12 cellular contexts compared by ENCODE assay signal in the genomic region with DNA sequence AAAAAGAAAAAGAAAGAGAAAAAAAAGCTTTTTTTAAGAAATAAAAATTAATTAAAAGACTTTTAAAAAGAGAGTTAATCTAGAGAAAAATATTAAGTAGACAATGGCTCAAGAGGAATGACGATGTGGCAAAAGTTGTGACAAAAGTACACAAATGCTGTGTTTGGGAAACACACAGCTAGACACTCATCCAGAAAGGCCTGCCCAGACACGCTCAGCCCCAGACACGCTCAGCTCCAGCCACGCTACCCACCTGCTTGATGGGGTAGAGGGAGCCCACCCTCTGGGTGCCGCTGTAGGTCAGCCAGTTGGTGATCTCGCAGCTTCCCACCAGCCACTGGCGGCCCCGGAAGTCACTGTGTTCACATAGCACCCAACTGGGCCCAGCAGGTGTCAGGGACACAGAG. TPM values are rescaled to one million over a fixed set of nuclear protein-coding genes. Genes with fewer than 3 reads are reported as not detected.
DNase-seq lines count a peak whose midpoint lies in the region; ATAC-seq and TF ChIP-seq lines count a peak whose summit lies in the region.
"Had no signal": no experiment of that assay in that cellular context is flagged by ENCODE, and none has a peak within 500 bp of the region (broad histone marks: within the 10 kb centered on the region; RNA-seq: fewer than 3 reads in every experiment).

No MANE protein-coding gene starts in this region.

- H3F3A ChIP-seq in OCI-LY1 (ENCODE audit: insufficient read depth, low read length): no peaks in the 10 kb centered on the region

- H3K36me3 ChIP-seq in OCI-LY1 (ENCODE audit: insufficient read depth, low read length) (peaks cover 15% of the 10 kb centered on the region; the same call in 1 of the 2 replicates), esophagus muscularis mucosa (no peaks in the 10 kb centered on the region), gastroesophageal sphincter (no peaks in the 10 kb centered on the region)

- H3K9me2 ChIP-seq in OCI-LY1 (ENCODE audit: low read depth, low read length): no peaks in the 10 kb centered on the region

- H3K4me2 ChIP-seq in OCI-LY1 (ENCODE audit: low read length): no peak overlapping the region

- no peaks in the 10 kb centered on the region for H3K79me2 ChIP-seq in OCI-LY1 (ENCODE audit: insufficient read depth, low read length)

- no peak overlapping the region for H2AFZ ChIP-seq in OCI-LY1 (ENCODE audit: low read length)

- H3K27ac ChIP-seq in OCI-LY1 (ENCODE audit: low read depth, low read length, poor library complexity, severe bottlenecking) (no peak overlapping the region), esophagus muscularis mucosa (replicated peaks in 1 of 4) (no peak overlapping the region), gastroesophageal sphincter (no peak overlapping the region)

- H3K27me3 ChIP-seq in OCI-LY1 (ENCODE audit: insufficient read depth, low read length) (no peaks in the 10 kb centered on the region), esophagus muscularis mucosa (peaks cover 0 to 59% (median 3%) of the 10 kb centered on the region in 4 donors), gastroesophageal sphincter (peaks cover 77% of the 10 kb centered on the region)

- peak; percentile 85 for DNase-seq in DMS79 (lab: John Stamatoyannopoulos, UW)
- DNase-seq in NCI-H146 (lab: John Stamatoyannopoulos, UW): peak; percentile 84
- DNase-seq in esophagus muscularis mucosa (ENCODE audit: extremely low spot score): no peak
- DNase-seq in D341Med (ENCODE audit: low spot score): no peak
- DNase-seq: left ventricle myocardium superior; naive thymus-derived CD4-positive, alpha-beta T cell had no signal

- H3K4me1 ChIP-seq in OCI-LY1 (ENCODE audit: insufficient read depth, low read length, severe bottlenecking): peaks cover 14% of the 10 kb centered on the region
- H3K4me1 ChIP-seq in esophagus muscularis mucosa: no peaks in the 10 kb centered on the region
- H3K4me1 ChIP-seq in gastroesophageal sphincter: no peaks in the 10 kb centered on the region

- ATAC-seq in esophagus mucosa: peak; percentile 51
- ATAC-seq in HG02970 (IDR thresholded peaks at IDR 0.05; ENCODE audit: low FRiP score, unreplicated experiment): no peak
- ATAC-seq in gastroesophageal sphincter: no peak
- ATAC-seq: left ventricle myocardium superior; naive thymus-derived CD4-positive, alpha-beta T cell had no signal

- H4K20me1 ChIP-seq in OCI-LY1 (ENCODE audit: insufficient read depth, low read length): no peaks in the 10 kb centered on the region

- intact Hi-C loops in esophagus muscularis mucosa (cut with DNase I): no loop called here

- TF ChIP-seq EP300 in esophagus muscularis mucosa (IDR thresholded peaks at IDR 0.05) (no peak), gastroesophageal sphincter (IDR thresholded peaks at IDR 0.05) (no peak)

- TF ChIP-seq CTCF in OCI-LY1 (IDR thresholded peaks at IDR 0.05; ENCODE audit: low read length) (peak; percentile 73), esophagus muscularis mucosa (IDR thresholded peaks at IDR 0.05) (no peak), gastroesophageal sphincter (IDR thresholded peaks at IDR 0.05) (no peak)

- H3K9ac ChIP-seq in OCI-LY1 (ENCODE audit: low read length): no peak overlapping the region; the same call in 1 of the 2 replicates

- 82% methylated on average over 6 of the region's 8 CpGs for WGBS in esophagus muscularis mucosa
- WGBS in gastroesophageal sphincter (ENCODE audit: low coverage in 1 of 2), 2 donors: 75 to 90% methylated on average over 4 to 6 of the region's 8 CpGs

- H3K9me3 ChIP-seq in OCI-LY1 (ENCODE audit: low read length): no peaks in the 10 kb centered on the region
- no peaks in the 10 kb centered on the region for H3K9me3 ChIP-seq in esophagus muscularis mucosa
- no peaks in the 10 kb centered on the region for H3K9me3 ChIP-seq in gastroesophageal sphincter

- TF ChIP-seq POLR2A in esophagus muscularis mucosa (IDR thresholded peaks at IDR 0.05; ENCODE audit: low read depth) (no peak), gastroesophageal sphincter (IDR thresholded peaks at IDR 0.05) (no peak)

- H3K4me3 ChIP-seq in OCI-LY1 (ENCODE audit: low read depth, low read length, poor library complexity, severe bottlenecking): no peak overlapping the region
- H3K4me3 ChIP-seq in esophagus muscularis mucosa: no peak overlapping the region
- no peak overlapping the region for H3K4me3 ChIP-seq in gastroesophageal sphincter

RNA-seq across cellular contexts. Expression of gene CD52, which starts 10.2 kb away (rescaled TPM):
- total RNA-seq in esophagus mucosa (7.5 TPM), esophagus muscularis mucosa (10 to 100 TPM in 1 of 4 donors, 1 to 10 TPM in 2, not detected in 1; 3.8 to 14.0 (median 7.1) TPM), gastroesophageal sphincter (1 to 10 TPM in 3 of 4 donors, not detected in 1; 1.8 to 2.7 (median 2.2) TPM)
- total RNA-seq: M059J had no signal

RNA-seq across cellular contexts. Expression of gene UBXN11, which starts 21.5 kb away (rescaled TPM):
- 7.2 TPM for total RNA-seq in esophagus mucosa
- 10 to 100 TPM in 2 of 4 donors, 1 to 10 TPM in 2; 7.1 to 13.3 (median 10.1) TPM for total RNA-seq in esophagus muscularis mucosa
- 10 to 100 TPM in 2 of 4 donors, 1 to 10 TPM in 2; 3.7 to 12.1 (median 10.5) TPM for total RNA-seq in gastroesophageal sphincter

RNA-seq across cellular contexts. Expression of gene CRYBG2, which starts 26.0 kb away (rescaled TPM):
- total RNA-seq in esophagus mucosa (111 TPM), esophagus muscularis mucosa (under 1 TPM in 2 of 4 donors, not detected in 2; 0.42 to 0.86 TPM), gastroesophageal sphincter (1 to 10 TPM in 1 of 4 donors, under 1 TPM in 3; 0.35 to 2.7 (median 0.50) TPM)
- total RNA-seq: left ventricle myocardium superior had no signal

RNA-seq across cellular contexts. Expression of gene ZNF683, which starts 44.6 kb away (rescaled TPM):
- not detected for total RNA-seq in esophagus mucosa
- total RNA-seq in esophagus muscularis mucosa: not detected
- under 1 TPM in 1 of 4 donors, not detected in 3; 0.62 TPM for total RNA-seq in gastroesophageal sphincter
- total RNA-seq: HT-29, left ventricle myocardium superior, M059J had no signal

RNA-seq across cellular contexts. Expression of gene SH3BGRL3, which starts 48.1 kb away (rescaled TPM):
- total RNA-seq in esophagus mucosa (242 TPM), esophagus muscularis mucosa (10 to 100 TPM; 52.7 to 81.7 (median 59.8) TPM), gastroesophageal sphincter (10 to 100 TPM; 31.6 to 60.2 (median 44.0) TPM)

Comparison
In these comparisons a context has a peak if more than half of its experiments do, and no peak if none do; other contexts are left out.
1. DNase-seq: peak in DMS79 (single experiment) and NCI-H146 (single experiment); none in esophagus muscularis mucosa (single experiment) and D341Med (single experiment).
2. RNA of gene CRYBG2, which starts 26.0 kb away (total RNA-seq): 111 TPM in esophagus mucosa (single experiment); 0.35 to 2.7 TPM in gastroesophageal sphincter and 0.42 to 0.86 TPM in esophagus muscularis mucosa; every median in the first group is over 10 times any median in the second.